Comparison of ENCODE assay signal across 18 cellular contexts in genomic region chr7:105102557-105103352, GRCh38.
A peak's percentile ranks its signal among the peaks of the same experiment; 100 is the strongest.
DNase-seq lines count a peak whose midpoint lies in the region; ATAC-seq and TF ChIP-seq lines count a peak whose summit lies in the region.
"Had no signal": no experiment of that assay in that cellular context is flagged by ENCODE, and none has a peak within 500 bp of the region (broad histone marks: within the 10 kb centered on the region; RNA-seq: fewer than 3 reads in every experiment).

No MANE protein-coding gene starts in this region.

- no peak for ATAC-seq in activated naive CD8-positive, alpha-beta T cell treated with anti-CD3 and anti-CD28 coated beads, Interleukin-2, amount 50 U/mL, for 24 hours
- no peak for ATAC-seq in GM21737 (IDR thresholded peaks at IDR 0.05; ENCODE audit: unreplicated experiment)
- no peak for ATAC-seq in HG03469 (IDR thresholded peaks at IDR 0.05; ENCODE audit: unreplicated experiment)

- H3K9me3 Mint-ChIP-seq in CD4-positive, alpha-beta memory T cell, result peaks cover 0 to 3% (median 0%) of the 10 kb centered on the region in 8 donors
- H3K9me3 Mint-ChIP-seq in activated naive CD8-positive, alpha-beta T cell treated with anti-CD3 and anti-CD28 coated beads, Interleukin-2, amount 50 U/mL, for 24 hours, result no peaks in the 10 kb centered on the region
- H3K9me3 Mint-ChIP-seq: neural progenitor cell had no signal

- H4K20me1 ChIP-seq in KMS-11 (ENCODE audit: insufficient read depth), result no peaks in the 10 kb centered on the region

- no peaks in the 10 kb centered on the region for H3K27me3 Mint-ChIP-seq in CD4-positive, alpha-beta memory T cell
- no peaks in the 10 kb centered on the region for H3K27me3 Mint-ChIP-seq in activated naive CD8-positive, alpha-beta T cell treated with anti-CD3 and anti-CD28 coated beads, Interleukin-2, amount 50 U/mL, for 24 hours

- no peak overlapping the region for H2BK15ac ChIP-seq in mesenchymal stem cell (ENCODE audit: low read depth, poor library complexity, severe bottlenecking)

- no peak overlapping the region for H4K8ac ChIP-seq in mesenchymal stem cell (ENCODE audit: low read length)

- no peak overlapping the region for H3K27ac ChIP-seq in CD4-positive, alpha-beta memory T cell (ENCODE audit: low read depth, low read length)
- peak overlapping the region; percentile 41; the same call in 1 of the 2 replicates for H3K27ac ChIP-seq in KMS-11
- H3K27ac ChIP-seq in mesenchymal stem cell (ENCODE audit: low read length, poor library complexity, severe bottlenecking), result no peak overlapping the region
- no peak overlapping the region for H3K27ac ChIP-seq in A673 (ENCODE audit: low read depth, low read length, poor library complexity, severe bottlenecking)
- H3K27ac ChIP-seq: BLaER1, neural progenitor cell, right atrium auricular region, testis had no signal

- H3K27ac Mint-ChIP-seq in CD4-positive, alpha-beta memory T cell, result peak overlapping the region; percentile 2 to 88 (median 74)
- H3K27ac Mint-ChIP-seq in activated naive CD8-positive, alpha-beta T cell treated with anti-CD3 and anti-CD28 coated beads, Interleukin-2, amount 50 U/mL, for 24 hours, result peak overlapping the region; percentile 57
- H3K27ac Mint-ChIP-seq: neural progenitor cell had no signal

- H2BK120ac ChIP-seq in mesenchymal stem cell (ENCODE audit: low read depth, low read length), result no peak overlapping the region

- H3K27me3 ChIP-seq in CD4-positive, alpha-beta memory T cell (ENCODE audit: insufficient read depth, low read length), result no peaks in the 10 kb centered on the region
- H3K27me3 ChIP-seq in KMS-11 (ENCODE audit: insufficient read depth, low read depth) (no peaks in the 10 kb centered on the region), mesenchymal stem cell (ENCODE audit: control insufficient read depth in 1 of 2, insufficient read depth in 1 of 2, low read length in 2 of 2) (no peaks in the 10 kb centered on the region), A673 (replicated peaks; ENCODE audit: insufficient read depth, low read depth, low read length, poor library complexity) (no peaks in the 10 kb centered on the region)
- H3K27me3 ChIP-seq: BLaER1, neural progenitor cell, right atrium auricular region, testis had no signal

- no peak overlapping the region for H2BK12ac ChIP-seq in mesenchymal stem cell (ENCODE audit: low read length in 2 of 2)

- H3K36me3 ChIP-seq in CD4-positive, alpha-beta memory T cell (ENCODE audit: insufficient read depth, low read length), result peaks cover 37% of the 10 kb centered on the region
- H3K36me3 ChIP-seq in KMS-11 (ENCODE audit: insufficient read depth), result peaks cover 23% of the 10 kb centered on the region
- peaks cover 16 to 98% of the 10 kb centered on the region in 2 experiments for H3K36me3 ChIP-seq in mesenchymal stem cell (ENCODE audit: control insufficient read depth in 1 of 2, insufficient read depth in 2 of 2, low read depth in 1 of 2, low read length in 2 of 2)
- H3K36me3 ChIP-seq in A673 (ENCODE audit: insufficient read depth, low read length, poor library complexity, severe bottlenecking), result peaks cover 69% of the 10 kb centered on the region

- CTCF ChIA-PET in CD4-positive, alpha-beta memory T cell (lab: Charles Lee; ENCODE audit: partially characterized antibody), result interaction anchor here (5.4 kb wide), 1 partner anchor 121 kb away, joined by 16 read pairs; no protein-coding TSS in a partner anchor
- CTCF ChIA-PET in A673 (lab: Charles Lee), result no interaction called here

- H3K18ac ChIP-seq in mesenchymal stem cell (ENCODE audit: low read depth in 1 of 2, low read length in 2 of 2), result no peak overlapping the region

- no peaks in the 10 kb centered on the region for H3K9me3 ChIP-seq in CD4-positive, alpha-beta memory T cell (ENCODE audit: control insufficient read depth in 1 of 2, low read length in 2 of 2)
- no peaks in the 10 kb centered on the region for H3K9me3 ChIP-seq in mesenchymal stem cell (ENCODE audit: control insufficient read depth, low read length)
- H3K9me3 ChIP-seq in A673 (ENCODE audit: low read depth, low read length, poor library complexity, severe bottlenecking), result no peaks in the 10 kb centered on the region
- H3K9me3 ChIP-seq: BLaER1, right atrium auricular region, testis had no signal

- TF ChIP-seq CTCF in KMS-11 (conservative IDR thresholded peaks at IDR 0.05; ENCODE audit: low read depth, low read length) (no peak), A673 (conservative IDR thresholded peaks at IDR 0.05; ENCODE audit: low read depth, low read length) (no peak)

- H3K4me1 ChIP-seq in CD4-positive, alpha-beta memory T cell (ENCODE audit: insufficient read depth, low read length), result peaks cover 25% of the 10 kb centered on the region
- H3K4me1 ChIP-seq in KMS-11 (ENCODE audit: low read depth, poor library complexity, severe bottlenecking), result peaks cover 90% of the 10 kb centered on the region
- peaks cover 1% of the 10 kb centered on the region for H3K4me1 ChIP-seq in mesenchymal stem cell (ENCODE audit: control insufficient read depth, insufficient read depth, low read depth, low read length)
- peaks cover 12% of the 10 kb centered on the region for H3K4me1 ChIP-seq in A673 (ENCODE audit: insufficient read depth, low read length, poor library complexity, severe bottlenecking)
- H3K4me1 ChIP-seq: BLaER1, neural progenitor cell had no signal

- POLR2A ChIA-PET in CD4-positive, alpha-beta memory T cell (lab: Charles Lee; ENCODE audit: partially characterized antibody), result interaction anchor here (0.6 to 1.3 kb wide), 2 partner anchors 40 to 88 kb away, joined by 3 to 4 read pairs; partner anchors contain the start of gene KMT2E
- POLR2A ChIA-PET in A673 (lab: Charles Lee; ENCODE audit: low non-redundant PET), result no interaction called here

- H3K23ac ChIP-seq in mesenchymal stem cell (ENCODE audit: low read length in 2 of 2), result no peak overlapping the region

- peaks cover 13% of the 10 kb centered on the region for H3K79me1 ChIP-seq in mesenchymal stem cell (replicated peaks; ENCODE audit: low read length, poor library complexity, severe bottlenecking)

- WGBS in mesenchymal stem cell, result 100% methylated on average over 2 of the region's 4 CpGs

- H3K9ac ChIP-seq in KMS-11 (no peak overlapping the region), mesenchymal stem cell (ENCODE audit: low read length) (peak overlapping the region; percentile 36)
- H3K9ac ChIP-seq: BLaER1, neural progenitor cell had no signal

- no peak overlapping the region for H3K14ac ChIP-seq in mesenchymal stem cell (ENCODE audit: low read length in 2 of 2)

- H3K4me3 ChIP-seq in CD4-positive, alpha-beta memory T cell (ENCODE audit: low read length in 2 of 2), result no peak overlapping the region
- H3K4me3 ChIP-seq in KMS-11 (IDR thresholded peaks at IDR 0.05; ENCODE audit: insufficient read depth, low read depth, low read length) (no peak overlapping the region), mesenchymal stem cell (ENCODE audit: insufficient read depth in 1 of 2, low read depth in 1 of 2, low read length in 2 of 2) (no peak overlapping the region), A673 (ENCODE audit: low read depth, low read length, poor library complexity, severe bottlenecking) (no peak overlapping the region)
- H3K4me3 ChIP-seq: BLaER1, lung, neural progenitor cell, right atrium auricular region, testis had no signal

- no peak for DNase-seq in CD4-positive, alpha-beta memory T cell
- DNase-seq in activated naive CD8-positive, alpha-beta T cell treated with anti-CD3 and anti-CD28 coated beads, Interleukin-2, amount 50 U/mL, for 24 hours, result no peak
- DNase-seq in mesenchymal stem cell (no peak), A673 (ENCODE audit: low spot score) (no peak), NCI-H226 (no peak)
- DNase-seq: activated gamma-delta T cell; effector CD4-positive, alpha-beta T cell; NCI-H446 treated with DMSO at 0.1 percent for 48 hours; SIG-M5; stimulated activated CD4-positive, alpha-beta T cell treated with anti-CD3 and anti-CD28 coated beads, Interleukin-1b, Interleukin-23, amount 100 ng/mL, for 48 hours; testis had no signal

- intact Hi-C loops in CD4-positive, alpha-beta memory T cell (cut with micrococcal nuclease), result no loop called here
- intact Hi-C loops in A673 (cut with micrococcal nuclease; ENCODE audit: unreplicated experiment), result no loop called here

- peaks cover 39 to 77% of the 10 kb centered on the region in 2 donors for H3K36me3 Mint-ChIP-seq in CD4-positive, alpha-beta memory T cell
- peaks cover 60% of the 10 kb centered on the region for H3K36me3 Mint-ChIP-seq in activated naive CD8-positive, alpha-beta T cell treated with anti-CD3 and anti-CD28 coated beads, Interleukin-2, amount 50 U/mL, for 24 hours (ENCODE audit: low read depth)

- H3K4ac ChIP-seq in mesenchymal stem cell (ENCODE audit: low read depth in 1 of 2, low read length in 2 of 2), result no peak overlapping the region

- BruUV-seq in A673 (replicated peaks; lab: Mats Ljungman, UMichigan), result no TSS peak

- H3K79me2 ChIP-seq in KMS-11 (ENCODE audit: insufficient read depth, low read depth), result peaks cover 49% of the 10 kb centered on the region; the same call in 1 of the 2 replicates

- H2BK5ac ChIP-seq in mesenchymal stem cell (ENCODE audit: low read depth, low read length, poor library complexity, severe bottlenecking), result no peak overlapping the region

- H3K4me2 ChIP-seq in KMS-11, result peak overlapping the region; percentile 72
- no peak overlapping the region for H3K4me2 ChIP-seq in mesenchymal stem cell (ENCODE audit: low read length, poor library complexity, severe bottlenecking)
- H3K4me2 ChIP-seq: BLaER1, neural progenitor cell had no signal

- H2AK5ac ChIP-seq in mesenchymal stem cell (ENCODE audit: low read length, severe bottlenecking), result no peak overlapping the region

- H3K4me1 Mint-ChIP-seq in CD4-positive, alpha-beta memory T cell, result peaks cover 33 to 47% (median 40%) of the 10 kb centered on the region in 4 donors
- H3K4me1 Mint-ChIP-seq in activated naive CD8-positive, alpha-beta T cell treated with anti-CD3 and anti-CD28 coated beads, Interleukin-2, amount 50 U/mL, for 24 hours, result peaks cover 55% of the 10 kb centered on the region

- H4K91ac ChIP-seq in mesenchymal stem cell (ENCODE audit: low read length), result no peak overlapping the region

- H3K4me3 Mint-ChIP-seq in CD4-positive, alpha-beta memory T cell, result no peak overlapping the region
- H3K4me3 Mint-ChIP-seq in activated naive CD8-positive, alpha-beta T cell treated with anti-CD3 and anti-CD28 coated beads, Interleukin-2, amount 50 U/mL, for 24 hours, result no peak overlapping the region
- H3K4me3 Mint-ChIP-seq: neural progenitor cell had no signal

- H2AFZ ChIP-seq in KMS-11 (ENCODE audit: low read depth), result no peak overlapping the region
- no peak overlapping the region for H2AFZ ChIP-seq in mesenchymal stem cell (ENCODE audit: low read depth, low read length)
- H2AFZ ChIP-seq: neural progenitor cell had no signal
